Comparison of ENCODE assay signal across 37 cellular contexts in the genomic region with DNA sequence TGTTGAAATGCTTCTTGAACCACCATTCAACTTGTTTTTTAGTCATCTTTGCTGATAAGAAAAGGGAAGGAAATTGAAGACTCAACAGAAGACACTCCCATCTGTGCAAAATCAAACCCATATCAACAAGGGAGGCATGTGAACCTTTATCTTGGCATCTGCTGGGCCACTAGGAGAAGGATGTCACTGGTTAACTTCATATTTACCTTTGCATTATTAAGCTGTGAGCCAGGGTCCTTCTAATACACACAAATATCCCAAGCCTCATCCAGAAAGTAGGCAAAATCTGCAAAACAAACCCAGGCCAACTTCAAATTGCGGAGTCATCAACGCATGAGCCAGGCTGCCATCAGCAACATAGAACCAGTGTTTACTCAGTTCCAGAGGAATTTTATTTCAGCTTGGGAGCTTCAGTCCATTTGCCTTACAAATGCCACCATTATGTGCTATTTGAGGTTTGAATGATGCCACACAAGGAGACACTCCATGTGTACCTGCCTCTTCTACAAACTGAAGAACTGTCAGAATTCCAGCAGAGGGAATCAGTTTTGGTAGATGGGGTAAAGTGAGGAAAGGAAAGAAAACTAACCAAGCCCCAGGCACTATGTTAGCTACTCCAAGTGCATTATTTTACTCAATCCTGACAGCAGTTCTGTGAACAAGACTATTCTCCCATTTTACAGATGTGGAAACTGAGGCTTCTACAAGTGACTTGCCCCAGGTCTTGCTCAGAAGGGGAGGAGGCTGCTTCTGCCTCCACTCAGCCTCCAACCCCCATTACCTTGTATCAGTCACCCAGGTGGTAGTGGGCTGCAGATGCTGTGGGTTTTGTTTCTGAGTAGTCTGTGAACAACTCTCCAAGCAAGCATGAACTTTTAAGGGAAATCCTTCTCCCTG.
"Had no signal": no experiment of that assay in that cellular context is flagged by ENCODE, and none has a peak within 500 bp of the region (broad histone marks: within the 10 kb centered on the region; RNA-seq: fewer than 3 reads in every experiment).

No MANE protein-coding gene starts in this region.

- ATAC-seq: activated naive CD8-positive, alpha-beta T cell treated with anti-CD3 and anti-CD28 coated beads, Interleukin-2, amount 50 U/mL, for 24 hours; activated T-cell treated with anti-CD3 and anti-CD28 coated beads, Interleukin-2, amount 50 U/mL, for 4 hours; PC-3; Right ventricle myocardium inferior; SK-N-SH treated with all-trans-retinoic acid at 6 μM for 48 hours; T-cell had no signal

- H3K27ac Mint-ChIP-seq: activated B cell treated with CpG ODN at 0.5 μM for 24 hours; activated CD4-positive, alpha-beta memory T cell treated with anti-CD3 and anti-CD28 coated beads for 36 hours; activated naive CD4-positive, alpha-beta T cell treated with anti-CD3 and anti-CD28 coated beads, Interleukin-2, amount 10 ng/mL, durations not matched to agents 7 days and 5 days; activated naive CD8-positive, alpha-beta T cell; activated naive CD8-positive, alpha-beta T cell treated with anti-CD3 and anti-CD28 coated beads, Interleukin-2, amount 50 U/mL, for 24 hours; activated T-helper 1 cell treated with anti-CD3 and anti-CD28 coated beads, Interleukin-12 subunit alpha, Interleukin-12 subunit beta, Interleukin-2, Interleukin-4 antibody, amounts not matched to agents 30 ng/mL and 10 ng/mL and 1 ng/mL, durations not matched to agents 14 hours and 24 hours and 36 hours; brain; T-cell had no signal

- H3K27me3 Mint-ChIP-seq: activated B cell treated with CpG ODN at 0.5 μM for 24 hours; activated naive CD4-positive, alpha-beta T cell treated with anti-CD3 and anti-CD28 coated beads, Interleukin-2, amount 10 ng/mL, durations not matched to agents 7 days and 5 days; brain had no signal

- H3K27ac ChIP-seq: RWPE1, VCaP had no signal

- H3K4me3 ChIP-seq: MG63, Peyer's patch had no signal

- H3K9me3 ChIP-seq: MG63, Peyer's patch had no signal

- H3K27me3 ChIP-seq: MG63, Peyer's patch had no signal

- H3K9me3 Mint-ChIP-seq: activated B cell treated with CpG ODN at 0.5 μM for 24 hours; activated CD4-positive, alpha-beta memory T cell treated with anti-CD3 and anti-CD28 coated beads for 36 hours; activated naive CD4-positive, alpha-beta T cell treated with anti-CD3 and anti-CD28 coated beads, Interleukin-2, amount 10 ng/mL, durations not matched to agents 7 days and 5 days; activated naive CD8-positive, alpha-beta T cell treated with anti-CD3 and anti-CD28 coated beads, Interleukin-2, amount 50 U/mL, for 24 hours; activated T-cell treated with anti-CD3 and anti-CD28 coated beads, Interleukin-2, amount 50 U/mL, for 4 hours; activated T-helper 1 cell treated with anti-CD3 and anti-CD28 coated beads, Interleukin-12 subunit alpha, Interleukin-12 subunit beta, Interleukin-2, Interleukin-4 antibody, amounts not matched to agents 30 ng/mL and 10 ng/mL and 1 ng/mL, durations not matched to agents 14 hours and 24 hours and 36 hours; brain; T-cell had no signal

- H3K4me1 Mint-ChIP-seq: activated B cell treated with CpG ODN at 0.5 μM for 24 hours; activated naive CD8-positive, alpha-beta T cell treated with anti-CD3 and anti-CD28 coated beads, Interleukin-2, amount 50 U/mL, for 24 hours had no signal

- H3K36me3 ChIP-seq: MG63, Peyer's patch had no signal

- H3K4me3 Mint-ChIP-seq: activated B cell treated with CpG ODN at 0.5 μM for 24 hours; activated CD4-positive, alpha-beta memory T cell treated with anti-CD3 and anti-CD28 coated beads for 36 hours; activated naive CD4-positive, alpha-beta T cell treated with anti-CD3 and anti-CD28 coated beads, Interleukin-2, amount 10 ng/mL, durations not matched to agents 7 days and 5 days; activated naive CD8-positive, alpha-beta T cell; activated naive CD8-positive, alpha-beta T cell treated with anti-CD3 and anti-CD28 coated beads, Interleukin-2, amount 50 U/mL, for 24 hours; activated T-cell treated with anti-CD3 and anti-CD28 coated beads, Interleukin-2, amount 50 U/mL, for 4 hours; activated T-helper 1 cell treated with anti-CD3 and anti-CD28 coated beads, Interleukin-12 subunit alpha, Interleukin-12 subunit beta, Interleukin-2, Interleukin-4 antibody, amounts not matched to agents 30 ng/mL and 10 ng/mL and 1 ng/mL, durations not matched to agents 14 hours and 24 hours and 36 hours; brain; T-cell had no signal

- H3K36me3 Mint-ChIP-seq: activated CD4-positive, alpha-beta memory T cell treated with anti-CD3 and anti-CD28 coated beads for 36 hours; activated naive CD4-positive, alpha-beta T cell treated with anti-CD3 and anti-CD28 coated beads, Interleukin-2, amount 10 ng/mL, durations not matched to agents 7 days and 5 days; activated naive CD8-positive, alpha-beta T cell; brain; T-cell had no signal

- FAIRE-seq: colon had no signal

- DNase-seq: activated B cell treated with CpG ODN at 0.5 μM for 24 hours; activated CD4-positive, alpha-beta memory T cell treated with anti-CD3 and anti-CD28 coated beads for 36 hours; activated CD4-positive, alpha-beta T cell treated with anti-CD3 and anti-CD28 coated beads for 4 hours; activated CD4-positive, alpha-beta T cell treated with anti-CD3 and anti-CD28 coated beads, Interleukin-2, amount 50 U/mL, for 1 hour; activated CD4-positive, CD25-positive, alpha-beta regulatory T cell treated with anti-CD3 and anti-CD28 coated beads, Interleukin-2, amount 50 U/mL, for 72 hours; activated CD8-positive, alpha-beta memory T cell treated with anti-CD3 and anti-CD28 coated beads, Interleukin-2, amount 50 U/mL, for 4 hours; activated naive CD4-positive, alpha-beta T cell treated with anti-CD3 and anti-CD28 coated beads, Interleukin-2, amount 10 ng/mL, durations not matched to agents 7 days and 5 days; activated naive CD8-positive, alpha-beta T cell treated with anti-CD3 and anti-CD28 coated beads, Interleukin-2, amount 50 U/mL, for 24 hours; activated T-cell treated with anti-CD3 and anti-CD28 coated beads for 4 hours; activated T-cell treated with anti-CD3 and anti-CD28 coated beads, Interleukin-2, amount 50 U/mL, for 4 hours; anterior cingulate cortex; central memory CD4-positive, alpha-beta T cell; Kasumi-1; KG1; MG63; NCI-H1048; NCI-H1105 treated with DMSO at 0.1 percent for 48 hours; NCI-H1436; NCI-H1694 treated with DMSO at 0.1 percent for 48 hours; NCI-H2029; NCI-H510A; NCI-H526; NCI-H748 treated with DMSO at 0.1 percent for 48 hours; PC-3; Peyer's patch; SIG-M5; T-cell; T-helper 2 cell; T-helper 9 cell had no signal
